37 cellular contexts compared by ENCODE assay signal in genomic region chr15:63352808-63353207, GRCh38. TPM values are rescaled to one million over a fixed set of nuclear protein-coding genes. Genes with fewer than 3 reads are reported as not detected.
"Had no signal": no experiment of that assay in that cellular context is flagged by ENCODE, and none has a peak within 500 bp of the region (broad histone marks: within the 10 kb centered on the region; RNA-seq: fewer than 3 reads in every experiment).

No MANE protein-coding gene starts in this region.

- FAIRE-seq: astrocyte, bronchial epithelial cell, TTC549 had no signal

- DNase-seq: activated B cell treated with CpG ODN at 0.5 μM for 24 hours; activated CD4-positive, alpha-beta memory T cell treated with anti-CD3 and anti-CD28 coated beads, Interleukin-2, amount 10 ng/mL, durations not matched to agents 7 days and 5 days; activated CD4-positive, alpha-beta T cell treated with anti-CD3 and anti-CD28 coated beads for 4 hours; activated CD4-positive, alpha-beta T cell treated with anti-CD3 and anti-CD28 coated beads, Interleukin-2, amount 10 ng/mL, durations not matched to agents 7 days and 5 days; activated CD4-positive, alpha-beta T cell treated with anti-CD3 and anti-CD28 coated beads, Interleukin-2, amount 50 U/mL, for 48 hours; activated CD4-positive, CD25-positive, alpha-beta regulatory T cell treated with anti-CD3 and anti-CD28 coated beads, Interleukin-2, amount 50 U/mL, for 72 hours; activated CD8-positive, alpha-beta memory T cell treated with anti-CD3 and anti-CD28 coated beads for 24 hours; activated CD8-positive, alpha-beta memory T cell treated with anti-CD3 and anti-CD28 coated beads, Interleukin-2, amount 10 ng/mL, durations not matched to agents 7 days and 5 days; activated CD8-positive, alpha-beta memory T cell treated with anti-CD3 and anti-CD28 coated beads, Interleukin-2, amount 50 U/mL, for 48 hours; activated CD8-positive, alpha-beta T cell treated with anti-CD3 and anti-CD28 coated beads, Interleukin-2, amount 10 ng/mL, durations not matched to agents 7 days and 5 days; activated effector memory CD4-positive, alpha-beta T cell treated with Interleukin-2 at 50 U/mL for 16 hours; activated gamma-delta T cell; activated naive CD4-positive, alpha-beta T cell treated with anti-CD3 and anti-CD28 coated beads, Interleukin-2, amount 10 ng/mL, durations not matched to agents 7 days and 5 days; activated naive CD4-positive, alpha-beta T cell treated with Interleukin-2 at 50 U/mL for 16 hours; activated naive CD8-positive, alpha-beta T cell treated with anti-CD3 and anti-CD28 coated beads, Interleukin-2, amount 10 ng/mL, durations not matched to agents 7 days and 5 days; activated naive CD8-positive, alpha-beta T cell treated with anti-CD3 and anti-CD28 coated beads, Interleukin-2, amount 50 U/mL, for 24 hours; activated T-cell treated with anti-CD3 and anti-CD28 coated beads, Interleukin-2, amount 50 U/mL, for 24 hours; activated T-cell treated with anti-CD3 and anti-CD28 coated beads, Interleukin-2, amount 50 U/mL, for 48 hours; amygdala; aorta; caudate nucleus; cerebellar nuclear complex; T-helper 1 cell; T-helper 2 cell; T-helper 9 cell had no signal

- H3K27me3 ChIP-seq: cardiac muscle cell had no signal

- H3K27ac ChIP-seq: cardiac muscle cell, VCaP had no signal

- H3K36me3 ChIP-seq: cardiac muscle cell had no signal

- H3K27me3 Mint-ChIP-seq: activated B cell treated with CpG ODN at 0.5 μM for 24 hours; activated CD4-positive, alpha-beta T cell treated with anti-CD3 and anti-CD28 coated beads, Interleukin-2, amount 10 ng/mL, durations not matched to agents 7 days and 5 days; activated CD8-positive, alpha-beta memory T cell treated with anti-CD3 and anti-CD28 coated beads, Interleukin-2, amount 10 ng/mL, durations not matched to agents 7 days and 5 days; activated naive CD4-positive, alpha-beta T cell treated with anti-CD3 and anti-CD28 coated beads, Interleukin-2, amount 50 U/mL, for 24 hours; activated naive CD8-positive, alpha-beta T cell; activated naive CD8-positive, alpha-beta T cell treated with anti-CD3 and anti-CD28 coated beads, Interleukin-2, amount 50 U/mL, for 24 hours; activated T-cell treated with anti-CD3 and anti-CD28 coated beads, Interleukin-2, amount 50 U/mL, for 24 hours; brain had no signal

- H3K9me3 Mint-ChIP-seq: activated B cell treated with CpG ODN at 0.5 μM for 24 hours; activated CD4-positive, alpha-beta memory T cell treated with anti-CD3 and anti-CD28 coated beads, Interleukin-2, amount 10 ng/mL, durations not matched to agents 7 days and 5 days; activated CD4-positive, alpha-beta T cell treated with anti-CD3 and anti-CD28 coated beads, Interleukin-2, amount 10 ng/mL, durations not matched to agents 7 days and 5 days; activated naive CD4-positive, alpha-beta T cell treated with anti-CD3 and anti-CD28 coated beads, Interleukin-2, amount 10 ng/mL, durations not matched to agents 7 days and 5 days; activated naive CD4-positive, alpha-beta T cell treated with anti-CD3 and anti-CD28 coated beads, Interleukin-2, amount 50 U/mL, for 24 hours; activated naive CD8-positive, alpha-beta T cell treated with anti-CD3 and anti-CD28 coated beads, Interleukin-2, amount 10 ng/mL, durations not matched to agents 7 days and 5 days; activated naive CD8-positive, alpha-beta T cell treated with anti-CD3 and anti-CD28 coated beads, Interleukin-2, amount 50 U/mL, for 24 hours; activated T-cell treated with anti-CD3 and anti-CD28 coated beads, Interleukin-2, amount 50 U/mL, for 24 hours; activated T-helper 2 cell treated with anti-CD3 and anti-CD28 coated beads, Interferon-gamma antibody, Interleukin-2, Interleukin-4, amounts not matched to agents 10 μg/mL and 5 μg/mL and 100 μg/mL, durations not matched to agents 14 hours and 24 hours and 36 hours; central memory CD8-positive, alpha-beta T cell; T-helper 1 cell treated with Interleukin-12 subunit alpha and Interleukin-12 subunit beta and Interleukin-4 antibody, amounts not matched to agents 30 μg/mL and 1 μg/mL, for 36 hours; T-helper 2 cell treated with Interferon-gamma antibody and Interleukin-4, amounts not matched to agents 5 μg/mL and 100 μg/mL, for 36 hours had no signal

- H3K27ac Mint-ChIP-seq: activated B cell treated with CpG ODN at 0.5 μM for 24 hours; activated CD4-positive, alpha-beta memory T cell treated with anti-CD3 and anti-CD28 coated beads, Interleukin-2, amount 10 ng/mL, durations not matched to agents 7 days and 5 days; activated CD4-positive, alpha-beta T cell treated with anti-CD3 and anti-CD28 coated beads, Interleukin-2, amount 10 ng/mL, durations not matched to agents 7 days and 5 days; activated CD8-positive, alpha-beta memory T cell treated with anti-CD3 and anti-CD28 coated beads, Interleukin-2, amount 10 ng/mL, durations not matched to agents 7 days and 5 days; activated CD8-positive, alpha-beta T cell treated with anti-CD3 and anti-CD28 coated beads, Interleukin-2, amount 10 ng/mL, durations not matched to agents 7 days and 5 days; activated naive CD4-positive, alpha-beta T cell treated with anti-CD3 and anti-CD28 coated beads, Interleukin-2, amount 10 ng/mL, durations not matched to agents 7 days and 5 days; activated naive CD4-positive, alpha-beta T cell treated with anti-CD3 and anti-CD28 coated beads, Interleukin-2, amount 50 U/mL, for 24 hours; activated naive CD8-positive, alpha-beta T cell; activated naive CD8-positive, alpha-beta T cell treated with anti-CD3 and anti-CD28 coated beads, Interleukin-2, amount 10 ng/mL, durations not matched to agents 7 days and 5 days; activated naive CD8-positive, alpha-beta T cell treated with anti-CD3 and anti-CD28 coated beads, Interleukin-2, amount 50 U/mL, for 24 hours; activated T-cell treated with anti-CD3 and anti-CD28 coated beads, Interleukin-2, amount 50 U/mL, for 24 hours; activated T-helper 2 cell treated with anti-CD3 and anti-CD28 coated beads, Interferon-gamma antibody, Interleukin-2, Interleukin-4, amounts not matched to agents 10 μg/mL and 5 μg/mL and 100 μg/mL, durations not matched to agents 14 hours and 24 hours and 36 hours; T-helper 1 cell treated with Interleukin-12 subunit alpha and Interleukin-12 subunit beta and Interleukin-4 antibody, amounts not matched to agents 30 μg/mL and 1 μg/mL, for 36 hours; T-helper 2 cell treated with Interferon-gamma antibody and Interleukin-4, amounts not matched to agents 5 μg/mL and 100 μg/mL, for 36 hours had no signal

- H3K36me3 Mint-ChIP-seq: activated CD8-positive, alpha-beta memory T cell treated with anti-CD3 and anti-CD28 coated beads, Interleukin-2, amount 10 ng/mL, durations not matched to agents 7 days and 5 days; activated naive CD4-positive, alpha-beta T cell treated with anti-CD3 and anti-CD28 coated beads, Interleukin-2, amount 10 ng/mL, durations not matched to agents 7 days and 5 days; activated naive CD4-positive, alpha-beta T cell treated with anti-CD3 and anti-CD28 coated beads, Interleukin-2, amount 50 U/mL, for 24 hours; activated naive CD8-positive, alpha-beta T cell; activated naive CD8-positive, alpha-beta T cell treated with anti-CD3 and anti-CD28 coated beads, Interleukin-2, amount 10 ng/mL, durations not matched to agents 7 days and 5 days; brain had no signal

- ATAC-seq: activated CD8-positive, alpha-beta memory T cell treated with anti-CD3 and anti-CD28 coated beads, Interleukin-2, amount 10 ng/mL, durations not matched to agents 7 days and 5 days; activated CD8-positive, alpha-beta T cell treated with anti-CD3 and anti-CD28 coated beads, Interleukin-2, amount 10 ng/mL, durations not matched to agents 7 days and 5 days; activated naive CD8-positive, alpha-beta T cell treated with anti-CD3 and anti-CD28 coated beads, Interleukin-2, amount 50 U/mL, for 24 hours had no signal

- H3K4me1 Mint-ChIP-seq: activated CD4-positive, alpha-beta memory T cell treated with anti-CD3 and anti-CD28 coated beads, Interleukin-2, amount 10 ng/mL, durations not matched to agents 7 days and 5 days; activated CD4-positive, alpha-beta T cell treated with anti-CD3 and anti-CD28 coated beads, Interleukin-2, amount 10 ng/mL, durations not matched to agents 7 days and 5 days; activated CD8-positive, alpha-beta memory T cell treated with anti-CD3 and anti-CD28 coated beads, Interleukin-2, amount 10 ng/mL, durations not matched to agents 7 days and 5 days; activated naive CD4-positive, alpha-beta T cell treated with anti-CD3 and anti-CD28 coated beads, Interleukin-2, amount 10 ng/mL, durations not matched to agents 7 days and 5 days; activated naive CD4-positive, alpha-beta T cell treated with anti-CD3 and anti-CD28 coated beads, Interleukin-2, amount 50 U/mL, for 24 hours; activated naive CD8-positive, alpha-beta T cell treated with anti-CD3 and anti-CD28 coated beads, Interleukin-2, amount 10 ng/mL, durations not matched to agents 7 days and 5 days; activated naive CD8-positive, alpha-beta T cell treated with anti-CD3 and anti-CD28 coated beads, Interleukin-2, amount 50 U/mL, for 24 hours; central memory CD8-positive, alpha-beta T cell had no signal

- H3K4me3 ChIP-seq: cardiac muscle cell had no signal

- H3K4me3 Mint-ChIP-seq: activated B cell treated with CpG ODN at 0.5 μM for 24 hours; activated CD4-positive, alpha-beta memory T cell treated with anti-CD3 and anti-CD28 coated beads, Interleukin-2, amount 10 ng/mL, durations not matched to agents 7 days and 5 days; activated CD4-positive, alpha-beta T cell treated with anti-CD3 and anti-CD28 coated beads, Interleukin-2, amount 10 ng/mL, durations not matched to agents 7 days and 5 days; activated CD8-positive, alpha-beta memory T cell treated with anti-CD3 and anti-CD28 coated beads, Interleukin-2, amount 10 ng/mL, durations not matched to agents 7 days and 5 days; activated CD8-positive, alpha-beta T cell treated with anti-CD3 and anti-CD28 coated beads, Interleukin-2, amount 10 ng/mL, durations not matched to agents 7 days and 5 days; activated naive CD4-positive, alpha-beta T cell treated with anti-CD3 and anti-CD28 coated beads, Interleukin-2, amount 10 ng/mL, durations not matched to agents 7 days and 5 days; activated naive CD4-positive, alpha-beta T cell treated with anti-CD3 and anti-CD28 coated beads, Interleukin-2, amount 50 U/mL, for 24 hours; activated naive CD8-positive, alpha-beta T cell; activated naive CD8-positive, alpha-beta T cell treated with anti-CD3 and anti-CD28 coated beads, Interleukin-2, amount 10 ng/mL, durations not matched to agents 7 days and 5 days; activated naive CD8-positive, alpha-beta T cell treated with anti-CD3 and anti-CD28 coated beads, Interleukin-2, amount 50 U/mL, for 24 hours; activated T-cell treated with anti-CD3 and anti-CD28 coated beads, Interleukin-2, amount 50 U/mL, for 24 hours; brain; central memory CD8-positive, alpha-beta T cell; T-helper 1 cell treated with Interleukin-12 subunit alpha and Interleukin-12 subunit beta and Interleukin-4 antibody, amounts not matched to agents 30 μg/mL and 1 μg/mL, for 36 hours; T-helper 2 cell treated with Interferon-gamma antibody and Interleukin-4, amounts not matched to agents 5 μg/mL and 100 μg/mL, for 36 hours had no signal

RNA-seq across cellular contexts. Expression of gene CA12, which starts 28.8 kb away (rescaled TPM):
- total RNA-seq: activated B cell treated with CpG ODN at 0.5 μM for 24 hours; activated CD4-positive, alpha-beta T cell treated with anti-CD3 and anti-CD28 coated beads, Interleukin-2, amount 10 ng/mL, durations not matched to agents 7 days and 5 days; activated CD8-positive, alpha-beta T cell treated with anti-CD3 and anti-CD28 coated beads, Interleukin-2, amount 10 ng/mL, durations not matched to agents 7 days and 5 days; activated naive CD8-positive, alpha-beta T cell treated with anti-CD3 and anti-CD28 coated beads, Interleukin-2, amount 10 ng/mL, durations not matched to agents 7 days and 5 days had no signal
- polyA plus RNA-seq: cardiac muscle cell had no signal
